In the genomic region with DNA sequence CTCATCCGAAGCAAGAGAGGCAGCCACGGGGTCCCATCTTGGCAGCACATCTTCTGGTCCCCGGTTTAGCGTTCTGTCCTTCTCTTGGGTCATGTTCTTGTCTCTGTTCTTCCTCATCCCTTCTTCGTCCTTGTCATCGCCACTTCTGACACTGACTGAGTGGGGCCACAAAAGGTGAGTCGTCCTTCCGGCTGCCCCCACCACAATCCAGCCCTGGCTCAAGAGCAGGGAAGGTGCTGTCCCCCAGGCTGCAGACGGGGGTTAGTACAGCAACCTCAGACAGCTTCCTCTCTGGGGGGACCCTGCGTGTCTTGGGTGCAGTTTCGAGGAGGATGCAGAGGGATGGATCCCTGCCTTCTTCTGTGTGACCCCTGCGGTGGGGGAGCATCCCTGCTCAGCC, we compare ENCODE assay signal across 34 cellular contexts. TPM values are rescaled to one million over a fixed set of nuclear protein-coding genes. Genes with fewer than 3 reads are reported as not detected.
"Had no signal": no experiment of that assay in that cellular context is flagged by ENCODE, and none has a peak within 500 bp of the region (broad histone marks: within the 10 kb centered on the region; RNA-seq: fewer than 3 reads in every experiment).

No MANE protein-coding gene starts in this region.

- H3K27ac ChIP-seq: breast epithelium, epithelial cell of prostate, esophagus squamous epithelium, parathyroid adenoma, right atrium auricular region, testis, transverse colon, uterus, VCaP had no signal

- H3K27me3 Mint-ChIP-seq: central memory CD8-positive, alpha-beta T cell had no signal

- ATAC-seq: activated T-cell treated with anti-CD3 and anti-CD28 coated beads, Interleukin-2, amount 50 U/mL, for 72 hours; mucosa of descending colon had no signal

- H3K9me3 Mint-ChIP-seq: activated T-cell treated with anti-CD3 and anti-CD28 coated beads, Interleukin-2, amount 50 U/mL, for 72 hours; central memory CD8-positive, alpha-beta T cell; T-helper 1 cell treated with Interleukin-12 subunit alpha and Interleukin-12 subunit beta and Interleukin-4 antibody, amounts not matched to agents 30 μg/mL and 1 μg/mL, for 36 hours had no signal

- H3K4me3 ChIP-seq: breast epithelium, esophagus squamous epithelium, heart right ventricle, left ventricle myocardium inferior, lung, mucosa of descending colon, right atrium auricular region, smooth muscle cell, testis, transverse colon, uterus had no signal

- H2AFZ ChIP-seq: parathyroid adenoma had no signal

- H3K36me3 ChIP-seq: breast epithelium, transverse colon, uterus had no signal

- DNase-seq: activated CD4-positive, alpha-beta T cell treated with anti-CD3 and anti-CD28 coated beads, Interleukin-2, amount 50 U/mL, for 1 hour; activated CD4-positive, CD25-positive, alpha-beta regulatory T cell treated with anti-CD3 and anti-CD28 coated beads, Interleukin-2, amount 50 U/mL, for 72 hours; activated naive CD4-positive, alpha-beta T cell treated with Interleukin-2 at 50 U/mL for 16 hours; activated T-cell treated with anti-CD3 and anti-CD28 coated beads for 4 hours; activated T-cell treated with anti-CD3 and anti-CD28 coated beads, Interleukin-2, amount 50 U/mL, for 72 hours; dermis blood vessel endothelial cell; effector CD8-positive, alpha-beta T cell; esophagus squamous epithelium; foreskin melanocyte; heart right ventricle; left ventricle myocardium inferior; mucosa of descending colon; nephron progenitor cell; stimulated activated CD4-positive, alpha-beta T cell treated with anti-CD3 and anti-CD28 coated beads, Interleukin-15, amount 100 ng/mL, for 24 hours; stimulated activated CD4-positive, alpha-beta T cell treated with anti-CD3 and anti-CD28 coated beads, Interleukin-2, amount 100 ng/mL, for 24 hours; stimulated activated naive CD4-positive, alpha-beta T cell; SW 1271; T-helper 9 cell; testis; transverse colon; uterus had no signal

- H3K4me2 ChIP-seq: smooth muscle cell had no signal

- H3K4me3 Mint-ChIP-seq: activated T-cell treated with anti-CD3 and anti-CD28 coated beads, Interleukin-2, amount 50 U/mL, for 72 hours; central memory CD8-positive, alpha-beta T cell; nephron progenitor cell; T-helper 1 cell treated with Interleukin-12 subunit alpha and Interleukin-12 subunit beta and Interleukin-4 antibody, amounts not matched to agents 30 μg/mL and 1 μg/mL, for 36 hours had no signal

- H3K4me1 ChIP-seq: breast epithelium, uterus had no signal

- H3K9ac ChIP-seq: parathyroid adenoma had no signal

- H3K9me3 ChIP-seq: breast epithelium, esophagus squamous epithelium, heart right ventricle, left ventricle myocardium inferior, mucosa of descending colon, right atrium auricular region, testis, transverse colon, uterus had no signal

- H3K27ac Mint-ChIP-seq: activated T-cell treated with anti-CD3 and anti-CD28 coated beads, Interleukin-2, amount 50 U/mL, for 72 hours; T-helper 1 cell treated with Interleukin-12 subunit alpha and Interleukin-12 subunit beta and Interleukin-4 antibody, amounts not matched to agents 30 μg/mL and 1 μg/mL, for 36 hours had no signal

- H3K27me3 ChIP-seq: breast epithelium, esophagus squamous epithelium, heart right ventricle, right atrium auricular region, testis, transverse colon, uterus had no signal

RNA-seq across cellular contexts. Expression of a gene that starts 30.0 kb away (rescaled TPM):
- total RNA-seq: activated T-cell treated with anti-CD3 and anti-CD28 coated beads, Interleukin-2, amount 50 U/mL, for 72 hours; breast epithelium; dermis blood vessel endothelial cell; esophagus squamous epithelium; glomerular endothelial cell; heart right ventricle; left ventricle myocardium inferior; lung; mesenteric fat pad; mucosa of descending colon; myocyte; pulmonary artery endothelial cell; right atrium auricular region; smooth muscle cell; transverse colon; uterus had no signal
